ENCODE assay signal across 25 cellular contexts in genomic region chr2:26752636-26753035, GRCh38. TPM values are rescaled to one million over a fixed set of nuclear protein-coding genes. Genes with fewer than 3 reads are reported as not detected.
A peak's percentile ranks its signal among the peaks of the same experiment; 100 is the strongest.
DNase-seq lines count a peak whose midpoint lies in the region; TF ChIP-seq lines count a peak whose summit lies in the region.
"Had no signal": no experiment of that assay in that cellular context is flagged by ENCODE, and none has a peak within 500 bp of the region (broad histone marks: within the 10 kb centered on the region; RNA-seq: fewer than 3 reads in every experiment).

No MANE protein-coding gene starts in this region.

- CTCF ChIA-PET in SK-N-SH (lab: Yijun Ruan, JAX): interaction anchor here (0.9 to 5.6 kb wide), 8 partner anchors 10 to 175 kb away, joined by 3 to 62 read pairs (median 4); no protein-coding TSS in a partner anchor

- peaks cover 6 to 21% of the 10 kb centered on the region in 2 experiments; a peak in 2 of 4 replicates for H3K4me1 ChIP-seq in SK-N-SH (ENCODE audit: control insufficient read depth in 1 of 2, insufficient read depth in 2 of 2, low read depth in 1 of 2, low read length in 1 of 2)
- H3K4me1 ChIP-seq in neural progenitor cell: peaks cover 39% of the 10 kb centered on the region

- no peaks in the 10 kb centered on the region for H3K9me3 ChIP-seq in SK-N-SH
- H3K9me3 ChIP-seq in neural progenitor cell (ENCODE audit: low read depth): no peaks in the 10 kb centered on the region
- H3K9me3 ChIP-seq: psoas muscle had no signal

- H3K4me3 Mint-ChIP-seq in neural progenitor cell: peak overlapping the region; percentile 48
- H3K4me3 Mint-ChIP-seq: activated CD8-positive, alpha-beta T cell treated with anti-CD3 and anti-CD28 coated beads for 36 hours; activated naive CD8-positive, alpha-beta T cell treated with anti-CD3 and anti-CD28 coated beads, Interleukin-2, amount 10 ng/mL, durations not matched to agents 7 days and 5 days; B cell had no signal

- TF ChIP-seq CTCF in SK-N-SH (IDR thresholded peaks at IDR 0.05) (no peak), neural progenitor cell (IDR thresholded peaks at IDR 0.05) (no peak)

- H3F3A ChIP-seq in SK-N-SH (replicated peaks; ENCODE audit: insufficient read depth) (peaks cover 5% of the 10 kb centered on the region), neural progenitor cell (ENCODE audit: low read depth) (peaks cover 29% of the 10 kb centered on the region)

- H3K4me3 ChIP-seq in SK-N-SH (ENCODE audit: low read depth in 2 of 2, low read length in 1 of 2): no peak overlapping the region
- no peak overlapping the region for H3K4me3 ChIP-seq in neural progenitor cell
- H3K4me3 ChIP-seq: psoas muscle had no signal

- TF ChIP-seq RAD21 in SK-N-SH (IDR thresholded peaks at IDR 0.05; ENCODE audit: low read length): no peak

- no peaks in the 10 kb centered on the region for H3K36me3 ChIP-seq in SK-N-SH (replicated peaks in 1 of 2; ENCODE audit: control insufficient read depth in 1 of 2, insufficient read depth in 2 of 2, low read length in 1 of 2)
- no peaks in the 10 kb centered on the region for H3K36me3 ChIP-seq in neural progenitor cell

- POLR2A ChIA-PET in SK-N-SH (lab: Yijun Ruan, JAX): no interaction called here

- H3K79me2 ChIP-seq in SK-N-SH (ENCODE audit: insufficient read depth) (no peaks in the 10 kb centered on the region), neural progenitor cell (ENCODE audit: low read depth) (no peaks in the 10 kb centered on the region)

- H3K9ac ChIP-seq in SK-N-SH: no peak overlapping the region
- no peak overlapping the region for H3K9ac ChIP-seq in neural progenitor cell

- peaks cover 5% of the 10 kb centered on the region for H3K9me3 Mint-ChIP-seq in neural progenitor cell
- H3K9me3 Mint-ChIP-seq: activated CD8-positive, alpha-beta T cell treated with anti-CD3 and anti-CD28 coated beads for 36 hours; activated naive CD8-positive, alpha-beta T cell treated with anti-CD3 and anti-CD28 coated beads, Interleukin-2, amount 10 ng/mL, durations not matched to agents 7 days and 5 days had no signal

- H3K4me2 ChIP-seq in SK-N-SH: no peak overlapping the region
- H3K4me2 ChIP-seq in neural progenitor cell: no peak overlapping the region

- WGBS in SK-N-SH (ENCODE audit: low lambda C conversion rate): 22% methylated on average over 3 of the region's 3 CpGs

- H3K27ac ChIP-seq in SK-N-SH (ENCODE audit: low read depth in 2 of 2, low read length in 1 of 2): peak overlapping the region in 1 of 2 experiments; percentile 59; a peak in 2 of 4 replicates
- H3K27ac ChIP-seq in neural progenitor cell: no peak overlapping the region
- H3K27ac ChIP-seq: 22Rv1, psoas muscle had no signal

- TF ChIP-seq EP300 in SK-N-SH (IDR thresholded peaks at IDR 0.05; ENCODE audit: borderline replicate concordance in 1 of 2, low read depth in 1 of 2, low read length in 1 of 2): peak in 1 of 2 experiments; percentile 29; a peak in 1 of 4 replicates

- H3K4me1 Mint-ChIP-seq in neural progenitor cell: peaks cover 69% of the 10 kb centered on the region

- H3K36me3 Mint-ChIP-seq in neural progenitor cell: no peaks in the 10 kb centered on the region
- H3K36me3 Mint-ChIP-seq: activated naive CD8-positive, alpha-beta T cell treated with anti-CD3 and anti-CD28 coated beads, Interleukin-2, amount 10 ng/mL, durations not matched to agents 7 days and 5 days had no signal

- no peaks in the 10 kb centered on the region for H3K9me2 ChIP-seq in SK-N-SH

- H3K27ac Mint-ChIP-seq in neural progenitor cell: peak overlapping the region; percentile 69
- H3K27ac Mint-ChIP-seq: activated CD8-positive, alpha-beta T cell treated with anti-CD3 and anti-CD28 coated beads for 36 hours; activated naive CD8-positive, alpha-beta T cell treated with anti-CD3 and anti-CD28 coated beads, Interleukin-2, amount 10 ng/mL, durations not matched to agents 7 days and 5 days; B cell; H9 had no signal

- peak in 2 of 3 experiments; percentile 41 to 68 for DNase-seq in NCI-H1417 (lab: John Stamatoyannopoulos, UW)
- no peak for DNase-seq in NCI-H1417 treated with DMSO at 0.1 percent for 48 hours (lab: John Stamatoyannopoulos, UW)
- DNase-seq in NCI-H1694 treated with DMSO at 0.1 percent for 48 hours (lab: John Stamatoyannopoulos, UW): peak; percentile 56
- DNase-seq in SK-N-SH: peak; percentile 77
- no peak for DNase-seq in neural progenitor cell (ENCODE audit: low spot score)
- no peak for DNase-seq in pons (ENCODE audit: low spot score)
- DNase-seq in LoVo (ENCODE audit: low spot score): no peak
- DNase-seq in HuH-7 (ENCODE audit: low spot score): no peak
- DNase-seq: activated CD8-positive, alpha-beta T cell treated with anti-CD3 and anti-CD28 coated beads for 36 hours; activated effector memory CD4-positive, alpha-beta T cell treated with Interleukin-2 at 50 U/mL for 16 hours; activated naive CD8-positive, alpha-beta T cell treated with anti-CD3 and anti-CD28 coated beads, Interleukin-2, amount 10 ng/mL, durations not matched to agents 7 days and 5 days; activated T-cell treated with anti-CD3 and anti-CD28 coated beads for 4 hours; Caco-2; DND-41; H9; NCI-H1092; NCI-H2107; NCI-H524; psoas muscle; stimulated activated CD8-positive, alpha-beta memory T cell treated with anti-CD3 and anti-CD28 coated beads, Interleukin-4, amount 100 ng/mL, for 48 hours; SW 1271; T1000; trophoblast cell had no signal

- H2AFZ ChIP-seq in SK-N-SH (ENCODE audit: low read depth): no peak overlapping the region
- no peak overlapping the region for H2AFZ ChIP-seq in neural progenitor cell (replicated peaks)

- H3K27me3 ChIP-seq in SK-N-SH (ENCODE audit: insufficient read depth) (no peaks in the 10 kb centered on the region), neural progenitor cell (peaks cover 48% of the 10 kb centered on the region)

- peaks cover 15% of the 10 kb centered on the region for H3K27me3 Mint-ChIP-seq in neural progenitor cell (ENCODE audit: insufficient read depth, low read depth)
- H3K27me3 Mint-ChIP-seq: activated CD8-positive, alpha-beta T cell treated with anti-CD3 and anti-CD28 coated beads for 36 hours; B cell had no signal

- H4K20me1 ChIP-seq in SK-N-SH (ENCODE audit: insufficient read depth): no peaks in the 10 kb centered on the region
- H4K20me1 ChIP-seq in neural progenitor cell (ENCODE audit: low read depth): no peaks in the 10 kb centered on the region

TF ChIP-seq in SK-N-SH, 30 proteins besides CTCF, POLR2A, EP300 and RAD21:
- TF ChIP-seq RCOR1 (IDR thresholded peaks at IDR 0.05; ENCODE audit: low read length) (peak; percentile 67), SMC3 (IDR thresholded peaks at IDR 0.05; ENCODE audit: low read depth, low read length) (no peak), GATA2 (CRISPR knock-in tag; IDR thresholded peaks at IDR 0.05) (peak; percentile 23; the same call in 1 of the 2 replicates), MXI1 (IDR thresholded peaks at IDR 0.05; ENCODE audit: low read depth, low read length) (0 out of 2 replicates have a peak, but pooled peaks have one; percentile 53), CHD2 (IDR thresholded peaks at IDR 0.05; ENCODE audit: low read length, partially characterized antibody) (peak; percentile 53), JUND (IDR thresholded peaks at IDR 0.05) (no peak)

RNA-seq across cellular contexts. Expression of gene SLC35F6, which starts 11.4 kb away (rescaled TPM):
- polyA plus RNA-seq in SK-N-SH (2012; rRNA removed): 15.9 and 16.0 TPM in 2 replicates
- polyA plus RNA-seq in SK-N-SH (2012; cell fraction: cytosol; rRNA removed): 8.3 and 12.6 TPM in 2 replicates
- polyA plus RNA-seq in SK-N-SH (2012; cell fraction: nucleus; rRNA removed): 10.6 and 12.1 TPM in 2 replicates
- 5.6 and 11.6 TPM in 2 replicates for total RNA-seq in neural progenitor cell (ENCODE audit: low replicate concordance)

RNA-seq across cellular contexts. Expression of gene CENPA, which starts 33.2 kb away (rescaled TPM):
- polyA plus RNA-seq in SK-N-SH (2012; rRNA removed): 17.0 and 19.5 TPM in 2 replicates
- polyA plus RNA-seq in SK-N-SH (2012; cell fraction: cytosol; rRNA removed): 15.4 and 19.7 TPM in 2 replicates
- polyA plus RNA-seq in SK-N-SH (2012; cell fraction: nucleus; rRNA removed): 8.0 and 9.4 TPM in 2 replicates
- total RNA-seq in neural progenitor cell (ENCODE audit: low replicate concordance): 42.8 and 55.0 TPM in 2 replicates
- total RNA-seq: B cell, psoas muscle had no signal

Comparison
In these comparisons a context has a peak if more than half of its experiments do, and no peak if none do; other contexts are left out.
1. DNase-seq: peak in NCI-H1417 (2 of 3), NCI-H1694 treated with DMSO at 0.1 percent for 48 hours (single experiment) and SK-N-SH (single experiment); none in NCI-H1417 treated with DMSO at 0.1 percent for 48 hours (single experiment), neural progenitor cell (single experiment), pons (single experiment), LoVo (single experiment) and HuH-7 (single experiment).